8 cellular contexts compared by ENCODE assay signal in genomic region chr1:28552482-28553228, GRCh38. TPM values are rescaled to one million over a fixed set of nuclear protein-coding genes. Genes with fewer than 3 reads are reported as not detected.
DNase-seq lines count a peak whose midpoint lies in the region; ATAC-seq and TF ChIP-seq lines count a peak whose summit lies in the region.

TSS of gene TRNAU1AP (plus strand) at chr1:28553085. CDS start at chr1:28553111, 26 bp downstream.

- intact Hi-C loops in activated CD4-positive, alpha-beta T cell treated with anti-CD3 and anti-CD28 coated beads, Interleukin-2, amount 10 ng/mL, durations not matched to agents 24 days and 14 days (cut with micrococcal nuclease) = loop anchor here (1.0 to 2.0 kb wide), 5 partner anchors 29 to 184 kb away; partner anchors contain the start of genes RNU11 and YTHDF2

- peak; percentile 93 for DNase-seq in NCI-H526 treated with DMSO at 0.1 percent for 48 hours (lab: John Stamatoyannopoulos, UW)
- peak; percentile 99 for DNase-seq in activated CD4-positive, alpha-beta T cell treated with anti-CD3 and anti-CD28 coated beads, Interleukin-2, amount 10 ng/mL, durations not matched to agents 24 days and 14 days
- DNase-seq in coronary artery (ENCODE audit: low spot score) = peak; percentile 97
- DNase-seq in stimulated activated CD4-positive, alpha-beta T cell treated with anti-CD3 and anti-CD28 coated beads, Interleukin-1b, Interleukin-23, amount 100 ng/mL, for 24 hours (ENCODE audit: low read depth in 4 of 4, low spot score in 1 of 4) = peak; percentile 91 to 97 (median 94)

- H3K4me2 ChIP-seq in BLaER1 treated with 17β-estradiol and CSF1 and Interleukin-3, amounts not matched to agents 10 nM and 100 nM = peak within 1 kb of the TSS; percentile 81 to 95 (median 88)

- no peaks in the 10 kb centered on the region for H3K9me3 ChIP-seq in BLaER1 treated with 17β-estradiol and CSF1 and Interleukin-3, amounts not matched to agents 10 nM and 100 nM (replicated peaks in 1 of 11)

- peaks cover 17 to 35% (median 28%) of the 10 kb centered on the region in 11 experiments for H3K36me3 ChIP-seq in BLaER1 treated with 17β-estradiol and CSF1 and Interleukin-3, amounts not matched to agents 10 nM and 100 nM

- no peaks in the 10 kb centered on the region for H4K20me1 ChIP-seq in BLaER1 treated with 17β-estradiol and CSF1 and Interleukin-3, amounts not matched to agents 10 nM and 100 nM

- H3K27me3 ChIP-seq in BLaER1 treated with 17β-estradiol and CSF1 and Interleukin-3, amounts not matched to agents 10 nM and 100 nM = no peaks in the 10 kb centered on the region
- no peaks in the 10 kb centered on the region for H3K27me3 ChIP-seq in layer of hippocampus (ENCODE audit: control insufficient read depth, insufficient read depth, low read length)

- H3K4me1 Mint-ChIP-seq in activated CD4-positive, alpha-beta T cell treated with anti-CD3 and anti-CD28 coated beads, Interleukin-2, amount 10 ng/mL, durations not matched to agents 24 days and 14 days = peaks cover 17% of the 10 kb centered on the region

- H3K4me3 Mint-ChIP-seq in activated CD4-positive, alpha-beta T cell treated with anti-CD3 and anti-CD28 coated beads, Interleukin-2, amount 10 ng/mL, durations not matched to agents 24 days and 14 days = peak within 1 kb of the TSS; percentile 100

- peak; percentile 88 for ATAC-seq in GM19328 (IDR thresholded peaks at IDR 0.05; ENCODE audit: unreplicated experiment)
- peak; percentile 71 for ATAC-seq in HG03469 (IDR thresholded peaks at IDR 0.05; ENCODE audit: unreplicated experiment)

- H3K36me3 Mint-ChIP-seq in activated CD4-positive, alpha-beta T cell treated with anti-CD3 and anti-CD28 coated beads, Interleukin-2, amount 10 ng/mL, durations not matched to agents 24 days and 14 days (ENCODE audit: low read depth) = peaks cover 23% of the 10 kb centered on the region

- H3K27ac Mint-ChIP-seq in activated CD4-positive, alpha-beta T cell treated with anti-CD3 and anti-CD28 coated beads, Interleukin-2, amount 10 ng/mL, durations not matched to agents 24 days and 14 days = peak within 1 kb of the TSS; percentile 99

- H3K27ac ChIP-seq in BLaER1 treated with 17β-estradiol and CSF1 and Interleukin-3, amounts not matched to agents 10 nM and 100 nM = peak within 1 kb of the TSS; percentile 76 to 91 (median 86)
- H3K27ac ChIP-seq in coronary artery (peak within 1 kb of the TSS; percentile 85), layer of hippocampus (ENCODE audit: low read depth, low read length) (peak within 1 kb of the TSS; percentile 92)

- H3K4me1 ChIP-seq in BLaER1 treated with 17β-estradiol and CSF1 and Interleukin-3, amounts not matched to agents 10 nM and 100 nM = peaks cover 12 to 27% (median 21%) of the 10 kb centered on the region in 10 experiments

- H3K9ac ChIP-seq in BLaER1 treated with 17β-estradiol and CSF1 and Interleukin-3, amounts not matched to agents 10 nM and 100 nM = peak within 1 kb of the TSS; percentile 84 to 92 (median 88)

- peak within 1 kb of the TSS; percentile 77 to 96 (median 86) for H3K4me3 ChIP-seq in BLaER1 treated with 17β-estradiol and CSF1 and Interleukin-3, amounts not matched to agents 10 nM and 100 nM
- peak within 1 kb of the TSS; percentile 76 for H3K4me3 ChIP-seq in coronary artery

- TF ChIP-seq CTCF in coronary artery (IDR thresholded peaks at IDR 0.05) = no peak

- H3K9me3 Mint-ChIP-seq in activated CD4-positive, alpha-beta T cell treated with anti-CD3 and anti-CD28 coated beads, Interleukin-2, amount 10 ng/mL, durations not matched to agents 24 days and 14 days = no peaks in the 10 kb centered on the region

- H3K27me3 Mint-ChIP-seq in activated CD4-positive, alpha-beta T cell treated with anti-CD3 and anti-CD28 coated beads, Interleukin-2, amount 10 ng/mL, durations not matched to agents 24 days and 14 days = no peaks in the 10 kb centered on the region

RNA-seq across cellular contexts. Expression of gene TRNAU1AP, which starts in this region (rescaled TPM):
- total RNA-seq in activated CD4-positive, alpha-beta T cell treated with anti-CD3 and anti-CD28 coated beads, Interleukin-2, amount 10 ng/mL, durations not matched to agents 24 days and 14 days = 47.5 and 50.7 TPM in 2 replicates

Comparison
In these comparisons a context has a peak if more than half of its experiments do, and no peak if none do; other contexts are left out.
1. Peak in every context shown above with its lines: DNase-seq, ATAC-seq, H3K4me3 ChIP-seq and H3K27ac ChIP-seq.